ENCODE assay signal across 34 cellular contexts in the genomic region with DNA sequence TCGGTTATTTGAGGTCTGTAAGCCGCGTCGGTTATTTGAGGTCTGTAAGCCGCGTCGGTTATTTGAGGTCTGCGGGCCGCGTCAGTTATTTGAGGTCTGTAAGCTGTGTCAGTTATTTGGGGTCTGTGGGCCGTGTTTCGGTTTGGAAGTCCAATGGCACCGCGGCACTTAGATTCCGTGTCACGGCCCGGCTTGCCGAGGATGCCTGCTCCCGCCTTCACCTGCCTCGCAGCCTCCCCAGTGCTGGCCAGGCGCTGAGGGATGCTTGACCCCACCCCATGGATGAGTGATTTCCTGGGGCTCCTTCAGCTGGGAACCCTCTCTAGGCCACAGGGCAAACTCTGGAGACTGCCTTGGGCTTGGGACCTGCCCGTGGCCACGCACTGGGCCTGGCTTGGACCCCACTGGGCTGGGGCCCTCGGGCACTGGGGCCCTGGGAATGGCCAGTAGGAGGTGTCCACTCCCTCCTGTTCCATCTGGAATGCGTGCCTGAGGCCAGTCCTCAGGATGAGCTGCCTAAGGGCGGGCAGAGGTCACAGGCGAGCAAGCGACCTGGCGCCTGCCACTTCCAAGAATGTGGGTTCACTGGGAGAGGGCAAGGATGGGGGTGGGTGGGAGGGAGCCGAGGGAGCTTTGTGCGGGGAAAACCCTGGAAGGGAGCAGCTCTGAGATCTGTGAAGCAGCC. TPM values are rescaled to one million over a fixed set of nuclear protein-coding genes. Genes with fewer than 3 reads are reported as not detected.
"Had no signal": no experiment of that assay in that cellular context is flagged by ENCODE, and none has a peak within 500 bp of the region (broad histone marks: within the 10 kb centered on the region; RNA-seq: fewer than 3 reads in every experiment).

No MANE protein-coding gene starts in this region.

- DNase-seq: naive B cell; naive thymus-derived CD8-positive, alpha-beta T cell; nephron progenitor cell; nucleus accumbens; right lobe of liver; sigmoid colon; small intestine; stimulated activated CD4-positive, alpha-beta T cell treated with anti-CD3 and anti-CD28 coated beads, Interleukin-12 subunit alpha, Interleukin-12 subunit beta, amount 100 ng/mL, for 4 hours; stimulated activated CD4-positive, alpha-beta T cell treated with anti-CD3 and anti-CD28 coated beads, Interleukin-1b, Interleukin-23, amount 100 ng/mL, for 48 hours; stimulated activated CD4-positive, alpha-beta T cell treated with anti-CD3 and anti-CD28 coated beads, Interleukin-4, amount 100 ng/mL, for 1 hour; stimulated activated CD4-positive, alpha-beta T cell treated with anti-CD3 and anti-CD28 coated beads, Interleukin-4, amount 100 ng/mL, for 4 hours; stimulated activated CD8-positive, alpha-beta memory T cell treated with anti-CD3 and anti-CD28 coated beads, Interleukin-4, amount 100 ng/mL, for 48 hours; stimulated activated naive CD4-positive, alpha-beta T cell; stimulated activated naive CD8-positive, alpha-beta T cell treated with anti-CD3 and anti-CD28 coated beads, Interleukin-15, amount 100 ng/mL, for 72 hours; stimulated activated naive CD8-positive, alpha-beta T cell treated with anti-CD3 and anti-CD28 coated beads, Interleukin-15, Interleukin-2, amounts not matched to agents 100 U/mL and 50 U/mL, for 24 hours; substantia nigra; testis; tibial artery; transverse colon; upper lobe of right lung; uterus had no signal

- H3K27ac ChIP-seq: neutrophil, pancreas, psoas muscle, right lobe of liver, sigmoid colon, suprapubic skin, testis, tibial artery, transverse colon, upper lobe of right lung, uterus had no signal

- FAIRE-seq: pancreas, small intestine had no signal

- H3K4me3 Mint-ChIP-seq: naive thymus-derived CD8-positive, alpha-beta T cell; natural killer cell treated with Interleukin-12 subunit alpha and Interleukin-12 subunit beta and Interleukin-15 and Interleukin-18, amount 100 ng/mL, for 72 hours; nephron progenitor cell; neural crest cell; stimulated activated memory B cell treated with anti-CD40 and anti-IgM and Interleukin-4, amounts not matched to agents 10 μg/mL and 1 μg/mL and 100 μg/mL, for 72 hours; stimulated activated naive CD8-positive, alpha-beta T cell treated with anti-CD3 and anti-CD28 coated beads, Interleukin-15, amount 100 ng/mL, for 72 hours; type B pancreatic cell had no signal

- H3K27me3 ChIP-seq: pancreas, right lobe of liver, testis, transverse colon, uterus had no signal

- H3K36me3 ChIP-seq: neutrophil, pancreas, right lobe of liver, sigmoid colon, suprapubic skin, tibial artery, transverse colon, upper lobe of right lung, uterus had no signal

- H3K9me3 Mint-ChIP-seq: natural killer cell treated with Interleukin-12 subunit alpha and Interleukin-12 subunit beta and Interleukin-15 and Interleukin-18, amount 100 ng/mL, for 72 hours; neural crest cell; type B pancreatic cell had no signal

- H3K27ac Mint-ChIP-seq: naive B cell; naive thymus-derived CD8-positive, alpha-beta T cell; natural killer cell treated with Interleukin-12 subunit alpha and Interleukin-12 subunit beta and Interleukin-15 and Interleukin-18, amount 100 ng/mL, for 72 hours; nephron progenitor cell; progenitor cell of endocrine pancreas; stimulated activated memory B cell treated with anti-CD40 and anti-IgM and Interleukin-4, amounts not matched to agents 10 μg/mL and 1 μg/mL and 100 μg/mL, for 72 hours; stimulated activated naive CD8-positive, alpha-beta T cell treated with anti-CD3 and anti-CD28 coated beads, Interleukin-15, amount 100 ng/mL, for 72 hours; type B pancreatic cell had no signal

- H3K4me1 Mint-ChIP-seq: naive B cell; naive thymus-derived CD8-positive, alpha-beta T cell; nephron progenitor cell; neural crest cell; stimulated activated memory B cell treated with anti-CD40 and anti-IgM and Interleukin-4, amounts not matched to agents 10 μg/mL and 1 μg/mL and 100 μg/mL, for 72 hours; stimulated activated naive CD8-positive, alpha-beta T cell treated with anti-CD3 and anti-CD28 coated beads, Interleukin-15, amount 100 ng/mL, for 72 hours had no signal

- H3K9me3 ChIP-seq: neutrophil, pancreas, psoas muscle, right lobe of liver, testis, upper lobe of right lung, uterus had no signal

- H3K4me3 ChIP-seq: pancreas, psoas muscle, right lobe of liver, sigmoid colon, suprapubic skin, testis, tibial artery, transverse colon, upper lobe of right lung, uterus had no signal

- H3K36me3 Mint-ChIP-seq: natural killer cell treated with Interleukin-12 subunit alpha and Interleukin-12 subunit beta and Interleukin-15 and Interleukin-18, amount 100 ng/mL, for 72 hours had no signal

- H3K4me1 ChIP-seq: pancreas, right lobe of liver, sigmoid colon, suprapubic skin, testis, tibial artery, transverse colon, upper lobe of right lung, uterus had no signal

- ATAC-seq: naive thymus-derived CD8-positive, alpha-beta T cell; natural killer cell treated with Interleukin-12 subunit alpha and Interleukin-12 subunit beta and Interleukin-15 and Interleukin-18, amount 100 ng/mL, for 72 hours; pancreas; psoas muscle; right lobe of liver; stimulated activated memory B cell treated with anti-CD40 and anti-IgM and Interleukin-4, amounts not matched to agents 10 μg/mL and 1 μg/mL and 100 μg/mL, for 72 hours; stimulated activated naive CD8-positive, alpha-beta T cell treated with anti-CD3 and anti-CD28 coated beads, Interleukin-15, amount 100 ng/mL, for 72 hours; stimulated activated naive CD8-positive, alpha-beta T cell treated with anti-CD3 and anti-CD28 coated beads, Interleukin-15, Interleukin-2, amounts not matched to agents 100 U/mL and 50 U/mL, for 24 hours; upper lobe of right lung had no signal

RNA-seq across cellular contexts. Expression of a gene that starts 25.6 kb away (rescaled TPM):
- total RNA-seq: naive thymus-derived CD8-positive, alpha-beta T cell; natural killer cell treated with Interleukin-12 subunit alpha and Interleukin-12 subunit beta and Interleukin-15 and Interleukin-18, amount 100 ng/mL, for 72 hours; osteocyte; renal cortical epithelial cell; suprapubic skin; upper lobe of right lung; urinary bladder had no signal
- polyA plus RNA-seq: naive thymus-derived CD8-positive, alpha-beta T cell had no signal

RNA-seq across cellular contexts. Expression of a gene that starts 46.7 kb away (rescaled TPM):
- total RNA-seq: myocyte, osteocyte had no signal
- polyA plus RNA-seq: naive thymus-derived CD8-positive, alpha-beta T cell had no signal
